ENCODE assay signal across 1 cellular context in the genomic region with DNA sequence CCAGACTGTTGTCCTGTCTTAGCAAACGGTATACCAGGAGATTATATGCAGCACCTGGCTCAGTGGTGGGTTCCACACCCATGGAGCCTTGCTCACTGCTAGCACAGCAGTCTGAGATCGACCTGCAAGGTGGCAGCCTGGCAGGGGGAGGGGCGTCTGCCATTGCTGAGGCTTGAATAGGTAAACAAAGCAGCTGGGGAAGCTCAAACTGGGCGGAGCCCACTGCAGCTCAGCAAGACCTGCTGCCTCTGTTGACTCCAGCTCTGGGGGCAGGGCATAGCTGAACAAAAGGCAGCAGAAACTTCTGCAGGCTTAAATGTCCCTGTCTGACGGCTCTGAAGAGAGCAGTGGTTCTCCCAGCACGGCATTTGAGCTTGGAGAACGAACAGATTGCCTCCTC.
TF ChIP-seq lines count a peak whose summit lies in the region.
"Not testable (repeated sequence)": the region's sequence is repeated elsewhere in the genome, so short reads cannot be mapped to it uniquely, and the experiment has no call there.

No MANE protein-coding gene starts in this region.

TF ChIP-seq in HepG2, 621 proteins besides CTCF, POLR2A, EP300 and RAD21 (continued from another document):
- TF ChIP-seq ZNF281 (CRISPR knock-in tag; IDR thresholded peaks at IDR 0.05; ENCODE audit: borderline replicate concordance), result peak; percentile 81; the same call in 1 of the 2 replicates
- TF ChIP-seq FOXA1, SOX13 (IDR thresholded peaks at IDR 0.05): not testable (repeated sequence)
- peak; percentile 68 for TF ChIP-seq FOXA1 (CRISPR knock-in tag; IDR thresholded peaks at IDR 0.05)
- TF ChIP-seq ZNF331 (CRISPR knock-in tag; IDR thresholded peaks at IDR 0.05), result 0 out of 2 replicates have a peak, but pooled peaks have one; percentile 17
- TF ChIP-seq FOXK1 (CRISPR knock-in tag; IDR thresholded peaks at IDR 0.05; ENCODE audit: borderline replicate concordance, low read depth), result peak; percentile 27; the same call in 1 of the 2 replicates
- peak; percentile 25; the same call in 1 of the 2 replicates for TF ChIP-seq ZNF292 (CRISPR knock-in tag; IDR thresholded peaks at IDR 0.05; ENCODE audit: borderline replicate concordance, low read depth)
- peak in 1 of 2 experiments; percentile 17; a peak in 1 of 4 replicates for TF ChIP-seq SOX13 (CRISPR knock-in tag; conservative IDR thresholded peaks at IDR 0.05 in 1 of 2, IDR thresholded peaks at IDR 0.05 in 1 of 2)
- TF ChIP-seq SP5 (CRISPR knock-in tag; IDR thresholded peaks at IDR 0.05; ENCODE audit: borderline replicate concordance, low read depth), result peak; percentile 66; the same call in 1 of the 2 replicates
- TF ChIP-seq, protein P1, sequence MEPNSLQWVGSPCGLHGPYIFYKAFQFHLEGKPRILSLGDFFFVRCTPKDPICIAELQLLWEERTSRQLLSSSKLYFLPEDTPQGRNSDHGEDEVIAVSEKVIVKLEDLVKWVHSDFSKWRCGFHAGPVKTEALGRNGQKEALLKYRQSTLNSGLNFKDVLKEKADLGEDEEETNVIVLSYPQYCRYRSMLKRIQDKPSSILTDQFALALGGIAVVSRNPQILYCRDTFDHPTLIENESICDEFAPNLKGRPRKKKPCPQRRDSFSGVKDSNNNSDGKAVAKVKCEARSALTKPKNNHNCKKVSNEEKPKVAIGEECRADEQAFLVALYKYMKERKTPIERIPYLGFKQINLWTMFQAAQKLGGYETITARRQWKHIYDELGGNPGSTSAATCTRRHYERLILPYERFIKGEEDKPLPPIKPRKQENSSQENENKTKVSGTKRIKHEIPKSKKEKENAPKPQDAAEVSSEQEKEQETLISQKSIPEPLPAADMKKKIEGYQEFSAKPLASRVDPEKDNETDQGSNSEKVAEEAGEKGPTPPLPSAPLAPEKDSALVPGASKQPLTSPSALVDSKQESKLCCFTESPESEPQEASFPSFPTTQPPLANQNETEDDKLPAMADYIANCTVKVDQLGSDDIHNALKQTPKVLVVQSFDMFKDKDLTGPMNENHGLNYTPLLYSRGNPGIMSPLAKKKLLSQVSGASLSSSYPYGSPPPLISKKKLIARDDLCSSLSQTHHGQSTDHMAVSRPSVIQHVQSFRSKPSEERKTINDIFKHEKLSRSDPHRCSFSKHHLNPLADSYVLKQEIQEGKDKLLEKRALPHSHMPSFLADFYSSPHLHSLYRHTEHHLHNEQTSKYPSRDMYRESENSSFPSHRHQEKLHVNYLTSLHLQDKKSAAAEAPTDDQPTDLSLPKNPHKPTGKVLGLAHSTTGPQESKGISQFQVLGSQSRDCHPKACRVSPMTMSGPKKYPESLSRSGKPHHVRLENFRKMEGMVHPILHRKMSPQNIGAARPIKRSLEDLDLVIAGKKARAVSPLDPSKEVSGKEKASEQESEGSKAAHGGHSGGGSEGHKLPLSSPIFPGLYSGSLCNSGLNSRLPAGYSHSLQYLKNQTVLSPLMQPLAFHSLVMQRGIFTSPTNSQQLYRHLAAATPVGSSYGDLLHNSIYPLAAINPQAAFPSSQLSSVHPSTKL (CRISPR knock-in tag; IDR thresholded peaks at IDR 0.05), result 0 out of 2 replicates have a peak, but pooled peaks have one; percentile 36
